8 cellular contexts compared by ENCODE assay signal in genomic region chr19:55088543-55089265, GRCh38. TPM values are rescaled to one million over a fixed set of nuclear protein-coding genes. Genes with fewer than 3 reads are reported as not detected.
DNase-seq lines count a peak whose midpoint lies in the region; ATAC-seq and TF ChIP-seq lines count a peak whose summit lies in the region.

No MANE protein-coding gene starts in this region.

- peak overlapping the region; percentile 32 for H3K27ac ChIP-seq in epithelial cell of prostate

- peak overlapping the region; percentile 89 for H3K4me3 Mint-ChIP-seq in natural killer cell
- peak overlapping the region; percentile 56 for H3K4me3 Mint-ChIP-seq in stimulated activated memory B cell treated with anti-CD40 and anti-IgM and Interleukin-4, amounts not matched to agents 10 μg/mL and 1 μg/mL and 100 μg/mL, for 72 hours

- DNase-seq in AG08395 (ENCODE audit: low spot score) (peak; percentile 79), GM13977 (ENCODE audit: low spot score) (peak; percentile 88), NCI-H748 treated with DMSO at 0.1 percent for 48 hours (lab: John Stamatoyannopoulos, UW) (peak; percentile 25), epithelial cell of prostate (ENCODE audit: low read depth, low spot score) (no peak), natural killer cell (peak; percentile 77), amniotic stem cell (lab: John Stamatoyannopoulos, UW) (no peak)
- peak; percentile 99 for DNase-seq in activated CD8-positive, alpha-beta memory T cell treated with anti-CD3 and anti-CD28 coated beads, Interleukin-2, amount 50 U/mL, for 48 hours

- no peaks in the 10 kb centered on the region for H3K36me3 Mint-ChIP-seq in natural killer cell
- H3K36me3 Mint-ChIP-seq in stimulated activated memory B cell treated with anti-CD40 and anti-IgM and Interleukin-4, amounts not matched to agents 10 μg/mL and 1 μg/mL and 100 μg/mL, for 72 hours, result peaks cover 37% of the 10 kb centered on the region

- intact Hi-C loops in natural killer cell (cut with micrococcal nuclease), result loop anchor here (10.0 kb wide), 1 partner anchor 76 kb away; the partner anchor contains the start of gene DNAAF3

- in situ Hi-C loops in GM13977 (cut with MboI; ENCODE audit: low pct_unique_long_range_greater_than_20kb, low sequenced_read_pairs, unreplicated experiment), result no loop called here

- ATAC-seq in natural killer cell, result peak in 2 of 3 donors; percentile 51 to 60
- no peak for ATAC-seq in stimulated activated memory B cell treated with anti-CD40 and anti-IgM and Interleukin-4, amounts not matched to agents 10 μg/mL and 1 μg/mL and 100 μg/mL, for 72 hours

- H3K4me1 Mint-ChIP-seq in natural killer cell, result peaks cover 20 to 31% of the 10 kb centered on the region in 2 donors
- H3K4me1 Mint-ChIP-seq in stimulated activated memory B cell treated with anti-CD40 and anti-IgM and Interleukin-4, amounts not matched to agents 10 μg/mL and 1 μg/mL and 100 μg/mL, for 72 hours, result peaks cover 30% of the 10 kb centered on the region

- TF ChIP-seq CTCF in GM13977 (IDR thresholded peaks at IDR 0.05; ENCODE audit: extremely low read depth, insufficient read depth, missing control alignments), result peak; percentile 77
- peak; percentile 86 for TF ChIP-seq CTCF in natural killer cell (IDR thresholded peaks at IDR 0.05)

- H3K27ac Mint-ChIP-seq in natural killer cell, result peak overlapping the region; percentile 46 to 81
- peak overlapping the region; percentile 56 for H3K27ac Mint-ChIP-seq in stimulated activated memory B cell treated with anti-CD40 and anti-IgM and Interleukin-4, amounts not matched to agents 10 μg/mL and 1 μg/mL and 100 μg/mL, for 72 hours

- H3K27me3 Mint-ChIP-seq in natural killer cell (ENCODE audit: low read depth in 2 of 2), result peaks cover 20 to 34% of the 10 kb centered on the region in 2 donors
- peaks cover 52% of the 10 kb centered on the region for H3K27me3 Mint-ChIP-seq in stimulated activated memory B cell treated with anti-CD40 and anti-IgM and Interleukin-4, amounts not matched to agents 10 μg/mL and 1 μg/mL and 100 μg/mL, for 72 hours

- H3K9me3 Mint-ChIP-seq in natural killer cell, result no peaks in the 10 kb centered on the region
- H3K9me3 Mint-ChIP-seq in stimulated activated memory B cell treated with anti-CD40 and anti-IgM and Interleukin-4, amounts not matched to agents 10 μg/mL and 1 μg/mL and 100 μg/mL, for 72 hours, result no peaks in the 10 kb centered on the region

RNA-seq across cellular contexts. Expression of gene EPS8L1, which starts 13.0 kb away (rescaled TPM):
- total RNA-seq in natural killer cell, result 10 to 100 TPM in 1 of 3 donors, 1 to 10 TPM in 2; 8.8 to 15.7 (median 10.0) TPM

RNA-seq across cellular contexts. Expression of gene RDH13, which starts 25.8 kb away (rescaled TPM):
- 10 to 100 TPM; 18.2 to 25.3 (median 19.3) TPM for total RNA-seq in natural killer cell

RNA-seq across cellular contexts. Expression of gene PPP1R12C, which starts 28.7 kb away (rescaled TPM):
- total RNA-seq in natural killer cell, result 100 to 1,000 TPM; 162 to 178 (median 174) TPM

RNA-seq across cellular contexts. Expression of gene GP6, which starts 50.6 kb away (rescaled TPM):
- total RNA-seq in natural killer cell, result 1 to 10 TPM in 2 of 3 donors, under 1 TPM in 1; 0.95 to 3.3 (median 2.3) TPM

Comparison
In these comparisons a context has a peak if more than half of its experiments do, and no peak if none do; other contexts are left out.
1. DNase-seq: peak in AG08395 (single experiment), GM13977 (single experiment), NCI-H748 treated with DMSO at 0.1 percent for 48 hours (single experiment), activated CD8-positive, alpha-beta memory T cell treated with anti-CD3 and anti-CD28 coated beads, Interleukin-2, amount 50 U/mL, for 48 hours (single experiment) and natural killer cell (single experiment); none in epithelial cell of prostate (single experiment) and amniotic stem cell (single experiment).